In genomic region chr18:62024983-62025382, GRCh38 we compare ENCODE assay signal across 25 cellular contexts.
"Had no signal": no experiment of that assay in that cellular context is flagged by ENCODE, and none has a peak within 500 bp of the region (broad histone marks: within the 10 kb centered on the region; RNA-seq: fewer than 3 reads in every experiment).

No MANE protein-coding gene starts in this region.

- FAIRE-seq: pancreas, small intestine, urothelium cell line had no signal

- H3K4me3 ChIP-seq: pancreas, psoas muscle, right lobe of liver, sigmoid colon, stomach, thoracic aorta, thyroid gland, tibial nerve, upper lobe of left lung, vagina had no signal

- H3K4me1 ChIP-seq: pancreas, psoas muscle, right lobe of liver, sigmoid colon, stomach, thyroid gland, tibial nerve, upper lobe of left lung had no signal

- H3K27ac ChIP-seq: neutrophil, pancreas, psoas muscle, right lobe of liver, sigmoid colon, stomach, thoracic aorta, thyroid gland, tibial nerve, upper lobe of left lung, vagina had no signal

- ATAC-seq: natural killer cell treated with Interleukin-12 subunit alpha and Interleukin-12 subunit beta and Interleukin-15 and Interleukin-18, amount 100 ng/mL, for 72 hours; pancreas; psoas muscle; right cardiac atrium; right lobe of liver; stimulated activated effector memory CD8-positive, alpha-beta T cell treated with anti-CD3 and anti-CD28 coated beads, Interleukin-12 subunit alpha, Interleukin-12 subunit beta, amount 100 ng/mL, for 72 hours; stimulated activated naive B cell treated with anti-CD40 and anti-IgM and Interleukin-4, amounts not matched to agents 10 μg/mL and 1 μg/mL and 100 μg/mL, for 72 hours had no signal

- H3K9me3 ChIP-seq: neutrophil, pancreas, psoas muscle, right lobe of liver, sigmoid colon, stomach, thoracic aorta, thyroid gland, tibial nerve, upper lobe of left lung, vagina had no signal

- H3K36me3 ChIP-seq: neutrophil, pancreas, right lobe of liver, sigmoid colon, stomach, thoracic aorta, thyroid gland, tibial nerve, upper lobe of left lung, vagina had no signal

- H3K27me3 ChIP-seq: neutrophil, pancreas, right lobe of liver, sigmoid colon, stomach, thyroid gland, tibial nerve, upper lobe of left lung, vagina had no signal

- DNase-seq: nephron progenitor cell; nucleus accumbens; pancreas; psoas muscle; right cardiac atrium; right lobe of liver; sigmoid colon; small intestine; stimulated activated CD4-positive, alpha-beta T cell treated with anti-CD3 and anti-CD28 coated beads, Interleukin-15, amount 100 ng/mL, for 24 hours; stimulated activated CD4-positive, alpha-beta T cell treated with anti-CD3 and anti-CD28 coated beads, Interleukin-2, amount 100 ng/mL, for 24 hours; stimulated activated CD4-positive, alpha-beta T cell treated with anti-CD3 and anti-CD28 coated beads, Interleukin-2, amount 100 ng/mL, for 48 hours; stimulated activated CD4-positive, alpha-beta T cell treated with anti-CD3 and anti-CD28 coated beads, Interleukin-4, amount 100 ng/mL, for 24 hours; stimulated activated naive B cell treated with anti-CD40 and anti-IgM and Interleukin-4, amounts not matched to agents 10 μg/mL and 1 μg/mL and 100 μg/mL, for 72 hours; stimulated activated naive CD4-positive, alpha-beta T cell treated with Interleukin-2 at 50 U/mL for 16 hours; stomach; thyroid gland; trophoblast cell; upper lobe of left lung had no signal
